Comparison of ENCODE assay signal across 8 cellular contexts in genomic region chr4:85777908-85778808, GRCh38.
DNase-seq lines count a peak whose midpoint lies in the region; ATAC-seq and TF ChIP-seq lines count a peak whose summit lies in the region.

No MANE protein-coding gene starts in this region.

- H3K9me3 Mint-ChIP-seq in stimulated activated naive B cell treated with anti-CD40 and anti-IgM and Interleukin-4, amounts not matched to agents 10 μg/mL and 1 μg/mL and 100 μg/mL, for 72 hours = peaks cover 8 to 10% of the 10 kb centered on the region in 2 donors

- ATAC-seq in GM21447 (IDR thresholded peaks at IDR 0.05; ENCODE audit: unreplicated experiment) = peak; percentile 76
- ATAC-seq in stimulated activated naive B cell treated with anti-CD40 and anti-IgM and Interleukin-4, amounts not matched to agents 10 μg/mL and 1 μg/mL and 100 μg/mL, for 72 hours (replicated peaks) = peak; percentile 84 to 85

- H3K4me3 ChIP-seq in AG10803 (ENCODE audit: low read length) (peak overlapping the region; percentile 58), HUES64 (ENCODE audit: low read length) (peak overlapping the region; percentile 2; the same call in 1 of the 2 replicates)

- 89% methylated on average over 1 of the region's 3 CpGs for WGBS in HUES64

- no peak for TF ChIP-seq POLR2A in erythroblast (IDR thresholded peaks at IDR 0.05; ENCODE audit: low read length)

- H3K4me1 ChIP-seq in HUES64 (ENCODE audit: insufficient read depth, low read length) = peaks cover 29% of the 10 kb centered on the region

- no peaks in the 10 kb centered on the region for H3K36me3 ChIP-seq in HUES64 (ENCODE audit: insufficient read depth, low read length)

- DNase-seq in AG10803 (ENCODE audit: low read depth) (peak; percentile 36), fibroblast of gingiva (ENCODE audit: low read depth) (peak; percentile 27), NCI-H1092 (lab: John Stamatoyannopoulos, UW) (no peak), erythroblast (lab: John Stamatoyannopoulos, UW) (no peak), AML-193 (lab: John Stamatoyannopoulos, UW) (no peak)
- no peak for DNase-seq in stimulated activated naive B cell treated with anti-CD40 and anti-IgM and Interleukin-4, amounts not matched to agents 10 μg/mL and 1 μg/mL and 100 μg/mL, for 72 hours

- peaks cover 32 to 53% of the 10 kb centered on the region in 2 donors for H3K4me1 Mint-ChIP-seq in stimulated activated naive B cell treated with anti-CD40 and anti-IgM and Interleukin-4, amounts not matched to agents 10 μg/mL and 1 μg/mL and 100 μg/mL, for 72 hours

- peak overlapping the region; percentile 86 to 90 for H3K4me3 Mint-ChIP-seq in stimulated activated naive B cell treated with anti-CD40 and anti-IgM and Interleukin-4, amounts not matched to agents 10 μg/mL and 1 μg/mL and 100 μg/mL, for 72 hours

- H3K27ac Mint-ChIP-seq in stimulated activated naive B cell treated with anti-CD40 and anti-IgM and Interleukin-4, amounts not matched to agents 10 μg/mL and 1 μg/mL and 100 μg/mL, for 72 hours = peak overlapping the region; percentile 98

- H3K27me3 Mint-ChIP-seq in stimulated activated naive B cell treated with anti-CD40 and anti-IgM and Interleukin-4, amounts not matched to agents 10 μg/mL and 1 μg/mL and 100 μg/mL, for 72 hours = no peaks in the 10 kb centered on the region

- H3K9ac ChIP-seq in HUES64 (ENCODE audit: low read depth, low read length) = no peak overlapping the region

- no peaks in the 10 kb centered on the region for H3K27me3 ChIP-seq in HUES64 (ENCODE audit: insufficient read depth, low read length)

- H3K27ac ChIP-seq in HUES64 (ENCODE audit: low read depth, low read length) = no peak overlapping the region; the same call in 1 of the 2 replicates

- H3K36me3 Mint-ChIP-seq in stimulated activated naive B cell treated with anti-CD40 and anti-IgM and Interleukin-4, amounts not matched to agents 10 μg/mL and 1 μg/mL and 100 μg/mL, for 72 hours = peaks cover 11 to 16% of the 10 kb centered on the region in 2 donors

- no peak for TF ChIP-seq CTCF in AG10803 (conservative IDR thresholded peaks at IDR 0.05; ENCODE audit: low read length)

- no peaks in the 10 kb centered on the region for H3K9me3 ChIP-seq in HUES64 (ENCODE audit: insufficient read depth, low read depth, low read length)

Comparison
In these comparisons a context has a peak if more than half of its experiments do, and no peak if none do; other contexts are left out.
1. DNase-seq: peak in AG10803 (single experiment) and fibroblast of gingiva (single experiment); none in stimulated activated naive B cell treated with anti-CD40 and anti-IgM and Interleukin-4, amounts not matched to agents 10 μg/mL and 1 μg/mL and 100 μg/mL, for 72 hours (single experiment), NCI-H1092 (single experiment), erythroblast (0 of 2) and AML-193 (0 of 2).